ENCODE assay signal across 8 cellular contexts in genomic region chrX:13742397-13743176, GRCh38. TPM values are rescaled to one million over a fixed set of nuclear protein-coding genes. Genes with fewer than 3 reads are reported as not detected.
A peak's percentile ranks its signal among the peaks of the same experiment; 100 is the strongest.
DNase-seq lines count a peak whose midpoint lies in the region; ATAC-seq and TF ChIP-seq lines count a peak whose summit lies in the region.

No MANE protein-coding gene starts in this region.

- H3K9me3 ChIP-seq in heart right ventricle: no peaks in the 10 kb centered on the region

- H3K4me1 Mint-ChIP-seq in Calu3 (ENCODE audit: low read depth, unreplicated experiment): peaks cover 26% of the 10 kb centered on the region

- 82 to 85% methylated on average over 13 of the region's 13 CpGs for WGBS in heart right ventricle, 2 donors

- H3K27ac ChIP-seq in heart right ventricle: peak overlapping the region in 1 of 10 donors; percentile 61

- H3K4me1 ChIP-seq in heart right ventricle: no peaks in the 10 kb centered on the region

- peak overlapping the region; percentile 59 for H3K4me3 Mint-ChIP-seq in Calu3 (ENCODE audit: low read depth, unreplicated experiment)

- peaks cover 0 to 71% (median 0%) of the 10 kb centered on the region in 9 donors for H3K36me3 ChIP-seq in heart right ventricle

- CTCF ChIA-PET in Calu3 (lab: Charles Lee): no interaction called here

- no peaks in the 10 kb centered on the region for H3K9me3 Mint-ChIP-seq in Calu3 (ENCODE audit: low read depth, unreplicated experiment)
- no peaks in the 10 kb centered on the region for H3K9me3 Mint-ChIP-seq in activated naive CD4-positive, alpha-beta T cell treated with anti-CD3 and anti-CD28 coated beads, Interleukin-2, amount 50 U/mL, for 72 hours

- no peak overlapping the region for H3K4me3 ChIP-seq in heart right ventricle

- TF ChIP-seq CTCF in Calu3 (IDR thresholded peaks at IDR 0.05; ENCODE audit: unreplicated experiment): no peak
- TF ChIP-seq CTCF in heart right ventricle (IDR thresholded peaks at IDR 0.05): no peak

- no peaks in the 10 kb centered on the region for H3K27me3 Mint-ChIP-seq in Calu3 (ENCODE audit: unreplicated experiment)

- H3K27ac Mint-ChIP-seq in Calu3 (ENCODE audit: unreplicated experiment): peak overlapping the region; percentile 89
- peak overlapping the region; percentile 84 to 88 for H3K27ac Mint-ChIP-seq in activated naive CD4-positive, alpha-beta T cell treated with anti-CD3 and anti-CD28 coated beads, Interleukin-2, amount 50 U/mL, for 72 hours

- H3K36me3 Mint-ChIP-seq in Calu3 (ENCODE audit: insufficient read depth, unreplicated experiment): peaks cover 44% of the 10 kb centered on the region
- H3K36me3 Mint-ChIP-seq in activated naive CD4-positive, alpha-beta T cell treated with anti-CD3 and anti-CD28 coated beads, Interleukin-2, amount 50 U/mL, for 72 hours: no peaks in the 10 kb centered on the region

- ATAC-seq in GM21423 (IDR thresholded peaks at IDR 0.05; ENCODE audit: unreplicated experiment): peak; percentile 89
- peak; percentile 92 for ATAC-seq in HG03571 (IDR thresholded peaks at IDR 0.05; ENCODE audit: unreplicated experiment)
- ATAC-seq in activated naive CD4-positive, alpha-beta T cell treated with anti-CD3 and anti-CD28 coated beads, Interleukin-2, amount 50 U/mL, for 72 hours: peak; percentile 94 to 96
- no peak for ATAC-seq in heart right ventricle
- ATAC-seq in Right ventricle myocardium inferior: no peak

- H3K27me3 ChIP-seq in heart right ventricle: peaks cover 0 to 3% (median 0%) of the 10 kb centered on the region in 7 donors

- BruUV-seq in Calu3 (replicated peaks; lab: Mats Ljungman, UMichigan): no TSS peak

- intact Hi-C loops in Calu3 (cut with micrococcal nuclease; ENCODE audit: unreplicated experiment) (no loop called here), heart right ventricle (cut with DNase I) (loop anchor here in 6 of 10 donors (5.0 to 10.0 kb wide), 4 partner anchors 78 to 755 kb away; no protein-coding TSS in a partner anchor), Right ventricle myocardium inferior (cut with DNase I) (no loop called here)

- DNase-seq in Calu3: peak; percentile 38
- DNase-seq in activated naive CD4-positive, alpha-beta T cell treated with anti-CD3 and anti-CD28 coated beads, Interleukin-2, amount 50 U/mL, for 72 hours (ENCODE audit: low spot score in 2 of 2): peak in 1 of 2 donors; percentile 27
- DNase-seq in stimulated activated CD4-positive, alpha-beta T cell treated with anti-CD3 and anti-CD28 coated beads, Interleukin-1b, Interleukin-23, amount 100 ng/mL, for 48 hours: peak; percentile 53
- no peak for DNase-seq in NCI-H82 (lab: John Stamatoyannopoulos, UW)
- no peak for DNase-seq in heart right ventricle
- no peak for DNase-seq in Right ventricle myocardium inferior (ENCODE audit: missing footprints)

RNA-seq across cellular contexts. Expression of gene OFD1, which starts 8.0 kb away (rescaled TPM):
- total RNA-seq in Calu3 (2022) (46.4 and 57.0 TPM in 2 replicates), heart right ventricle (10 to 100 TPM in 1 of 10 donors, 1 to 10 TPM in 9; 7.8 to 11.4 (median 9.2) TPM), Right ventricle myocardium inferior (7.1 TPM)
- 10 to 100 TPM; 36.9 to 40.7 TPM for total RNA-seq in activated naive CD4-positive, alpha-beta T cell treated with anti-CD3 and anti-CD28 coated beads, Interleukin-2, amount 50 U/mL, for 72 hours
- polyA plus RNA-seq in heart right ventricle: 10 to 100 TPM in 1 of 2 donors, 1 to 10 TPM in 1; 7.6 to 51.5 TPM

RNA-seq across cellular contexts. Expression of gene TRAPPC2, which starts 8.2 kb away (rescaled TPM):
- total RNA-seq in Calu3 (2022): 20.8 and 25.1 TPM in 2 replicates
- 10 to 100 TPM; 14.5 to 18.1 TPM for total RNA-seq in activated naive CD4-positive, alpha-beta T cell treated with anti-CD3 and anti-CD28 coated beads, Interleukin-2, amount 50 U/mL, for 72 hours
- total RNA-seq in heart right ventricle: 1 to 10 TPM; 4.9 to 9.3 (median 6.1) TPM
- polyA plus RNA-seq in heart right ventricle: 1 to 10 TPM; 3.8 to 5.5 TPM
- 7.1 TPM for total RNA-seq in Right ventricle myocardium inferior

RNA-seq across cellular contexts. Expression of gene RAB9A, which starts 53.7 kb away (rescaled TPM):
- total RNA-seq in Calu3 (2022) (41.4 and 42.4 TPM in 2 replicates), heart right ventricle (10 to 100 TPM; 16.9 to 28.9 (median 20.9) TPM), Right ventricle myocardium inferior (20.7 TPM)
- total RNA-seq in activated naive CD4-positive, alpha-beta T cell treated with anti-CD3 and anti-CD28 coated beads, Interleukin-2, amount 50 U/mL, for 72 hours: 10 to 100 TPM; 20.3 to 32.7 TPM
- polyA plus RNA-seq in heart right ventricle: 10 to 100 TPM in 1 of 2 donors, 1 to 10 TPM in 1; 5.1 to 19.6 TPM

Comparison
In these comparisons a context has a peak if more than half of its experiments do, and no peak if none do; other contexts are left out.
1. intact Hi-C loops: an anchor here in heart right ventricle (5.0 to 10.0 kb wide); none called in Calu3 and Right ventricle myocardium inferior.
2. DNase-seq: peak in Calu3 (single experiment) and stimulated activated CD4-positive, alpha-beta T cell treated with anti-CD3 and anti-CD28 coated beads, Interleukin-1b, Interleukin-23, amount 100 ng/mL, for 48 hours (single experiment); none in NCI-H82 (single experiment), heart right ventricle (0 of 2) and Right ventricle myocardium inferior (single experiment).
3. ATAC-seq: peak in GM21423 (single experiment), HG03571 (single experiment) and activated naive CD4-positive, alpha-beta T cell treated with anti-CD3 and anti-CD28 coated beads, Interleukin-2, amount 50 U/mL, for 72 hours (2 of 2); none in heart right ventricle (0 of 8) and Right ventricle myocardium inferior (single experiment).